ENCODE assay signal across 25 cellular contexts in the genomic region with DNA sequence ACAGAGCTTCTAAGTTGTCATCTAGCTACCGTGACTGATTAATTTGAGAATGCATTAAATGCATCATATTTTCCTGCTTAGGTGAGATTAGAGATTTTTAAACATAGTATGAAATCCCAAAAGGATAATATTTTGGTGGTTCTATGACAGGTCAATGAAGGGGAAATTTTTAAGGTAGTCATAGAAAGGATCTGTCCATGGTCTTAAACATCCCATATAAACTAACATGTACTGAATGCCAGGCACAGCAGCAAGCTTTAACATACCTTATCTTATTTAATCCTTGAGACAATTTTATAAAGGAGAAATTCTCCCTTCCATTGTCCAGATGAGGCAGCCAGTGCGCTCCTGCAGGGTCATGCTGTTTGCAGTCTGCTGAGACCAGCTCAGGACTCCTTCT.
"Had no signal": no experiment of that assay in that cellular context is flagged by ENCODE, and none has a peak within 500 bp of the region (broad histone marks: within the 10 kb centered on the region; RNA-seq: fewer than 3 reads in every experiment).

No MANE protein-coding gene starts in this region.

- H3K36me3 ChIP-seq: stomach, suprapubic skin, thoracic aorta, tibial artery, tibial nerve, transverse colon, upper lobe of left lung, upper lobe of right lung, uterus, vagina had no signal

- H3K4me3 ChIP-seq: stomach, suprapubic skin, testis, thoracic aorta, tibial artery, tibial nerve, transverse colon, upper lobe of left lung, upper lobe of right lung, uterus, vagina had no signal

- H3K27ac ChIP-seq: stomach, suprapubic skin, testis, thoracic aorta, tibial artery, tibial nerve, transverse colon, upper lobe of left lung, upper lobe of right lung, uterus, vagina had no signal

- H3K4me1 ChIP-seq: stomach, suprapubic skin, testis, tibial artery, transverse colon, upper lobe of left lung, uterus, vagina had no signal

- H3K27me3 ChIP-seq: stomach, suprapubic skin, testis, tibial artery, tibial nerve, transverse colon, upper lobe of left lung, upper lobe of right lung, uterus, vagina had no signal

- H3K9me3 ChIP-seq: stomach, suprapubic skin, testis, thoracic aorta, tibial artery, tibial nerve, transverse colon, upper lobe of left lung, upper lobe of right lung, uterus, vagina had no signal

- DNase-seq: stimulated activated CD4-positive, alpha-beta T cell treated with anti-CD3 and anti-CD28 coated beads, Interleukin-2, amount 100 ng/mL, for 48 hours; stimulated activated CD4-positive, alpha-beta T cell treated with anti-CD3 and anti-CD28 coated beads, Interleukin-4, amount 100 ng/mL, for 1 hour; stimulated activated CD4-positive, alpha-beta T cell treated with anti-CD3 and anti-CD28 coated beads, Interleukin-4, amount 100 ng/mL, for 24 hours; stimulated activated CD4-positive, alpha-beta T cell treated with anti-CD3 and anti-CD28 coated beads, Interleukin-4, amount 100 ng/mL, for 4 hours; stimulated activated CD8-positive, alpha-beta memory T cell treated with anti-CD3 and anti-CD28 coated beads, Interleukin-4, amount 100 ng/mL, for 48 hours; stimulated activated naive B cell treated with anti-CD40 and anti-IgM and Interleukin-4, amounts not matched to agents 10 μg/mL and 1 μg/mL and 100 μg/mL, for 72 hours; stimulated activated naive CD4-positive, alpha-beta T cell; stimulated activated naive CD4-positive, alpha-beta T cell treated with Interleukin-2 at 50 U/mL for 16 hours; stimulated activated naive CD8-positive, alpha-beta T cell treated with anti-CD3 and anti-CD28 coated beads, Interleukin-15, amount 100 ng/mL, for 72 hours; stimulated activated naive CD8-positive, alpha-beta T cell treated with anti-CD3 and anti-CD28 coated beads, Interleukin-15, Interleukin-2, amounts not matched to agents 100 U/mL and 50 U/mL, for 24 hours; stomach; substantia nigra; testis; tibial artery; transverse colon; trophoblast cell; upper lobe of left lung; upper lobe of right lung; uterus had no signal

- ATAC-seq: stimulated activated effector memory CD8-positive, alpha-beta T cell treated with anti-CD3 and anti-CD28 coated beads, Interleukin-12 subunit alpha, Interleukin-12 subunit beta, amount 100 ng/mL, for 72 hours; stimulated activated memory B cell treated with anti-CD40 and anti-IgM and Interleukin-4, amounts not matched to agents 10 μg/mL and 1 μg/mL and 100 μg/mL, for 72 hours; stimulated activated naive B cell treated with anti-CD40 and anti-IgM and Interleukin-4, amounts not matched to agents 10 μg/mL and 1 μg/mL and 100 μg/mL, for 72 hours; stimulated activated naive CD8-positive, alpha-beta T cell treated with anti-CD3 and anti-CD28 coated beads, Interleukin-15, amount 100 ng/mL, for 72 hours; stimulated activated naive CD8-positive, alpha-beta T cell treated with anti-CD3 and anti-CD28 coated beads, Interleukin-15, Interleukin-2, amounts not matched to agents 100 U/mL and 50 U/mL, for 24 hours; upper lobe of right lung had no signal
